Comparison of ENCODE assay signal across 20 cellular contexts in genomic region chr7:35524112-35524804, GRCh38.
DNase-seq lines count a peak whose midpoint lies in the region; ATAC-seq and TF ChIP-seq lines count a peak whose summit lies in the region.
"Had no signal": no experiment of that assay in that cellular context is flagged by ENCODE, and none has a peak within 500 bp of the region (broad histone marks: within the 10 kb centered on the region; RNA-seq: fewer than 3 reads in every experiment).

No MANE protein-coding gene starts in this region.

- no peaks in the 10 kb centered on the region for H3K9me3 Mint-ChIP-seq in stimulated activated naive CD8-positive, alpha-beta T cell treated with anti-CD3 and anti-CD28 coated beads, Interleukin-15, amount 100 ng/mL, for 72 hours
- H3K9me3 Mint-ChIP-seq: CD4-positive, alpha-beta memory T cell; HFFc6 had no signal

- no peaks in the 10 kb centered on the region for H3K36me3 ChIP-seq in RWPE2 (ENCODE audit: low read depth)
- H3K36me3 ChIP-seq: BLaER1 had no signal

- ATAC-seq in stimulated activated naive CD8-positive, alpha-beta T cell treated with anti-CD3 and anti-CD28 coated beads, Interleukin-15, amount 100 ng/mL, for 72 hours, result peak; percentile 12
- no peak for ATAC-seq in stimulated activated naive CD8-positive, alpha-beta T cell treated with anti-CD3 and anti-CD28 coated beads, Interleukin-15, Interleukin-2, amounts not matched to agents 100 U/mL and 50 U/mL, for 24 hours
- peak; percentile 85 for ATAC-seq in RWPE2 (ENCODE audit: low read depth)
- no peak for ATAC-seq in GM18858 (IDR thresholded peaks at IDR 0.05; ENCODE audit: unreplicated experiment)
- ATAC-seq: HCT116 had no signal

- H3K4me3 Mint-ChIP-seq in stimulated activated naive CD8-positive, alpha-beta T cell treated with anti-CD3 and anti-CD28 coated beads, Interleukin-15, amount 100 ng/mL, for 72 hours, result no peak overlapping the region
- H3K4me3 Mint-ChIP-seq: CD14-positive monocyte; CD4-positive, alpha-beta memory T cell; HFFc6 had no signal

- peaks cover 7% of the 10 kb centered on the region for H3K27me3 ChIP-seq in RWPE2 (ENCODE audit: insufficient read depth, poor library complexity, severe bottlenecking)
- H3K27me3 ChIP-seq: BLaER1 had no signal

- no peak overlapping the region for H3K27ac ChIP-seq in RWPE2 (ENCODE audit: poor library complexity, severe bottlenecking)
- H3K27ac ChIP-seq: BLaER1, HL-60 had no signal

- DNase-seq in stimulated activated naive CD8-positive, alpha-beta T cell treated with anti-CD3 and anti-CD28 coated beads, Interleukin-15, amount 100 ng/mL, for 72 hours, result no peak
- DNase-seq in stimulated activated naive CD8-positive, alpha-beta T cell treated with anti-CD3 and anti-CD28 coated beads, Interleukin-15, Interleukin-2, amounts not matched to agents 100 U/mL and 50 U/mL, for 24 hours, result no peak
- DNase-seq in RWPE2 (ENCODE audit: low spot score) (no peak), kidney tubule cell (ENCODE audit: low spot score) (peak; percentile 49), GM10266 (ENCODE audit: extremely low spot score) (no peak)
- no peak for DNase-seq in central memory CD4-positive, alpha-beta T cell
- DNase-seq: 8988T; CD4-positive, alpha-beta memory T cell; DMS153; DND-41; EL; GOT3; H7; HFFc6; IMR-90 had no signal

- no peaks in the 10 kb centered on the region for H3K9me3 ChIP-seq in RWPE2 (ENCODE audit: severe bottlenecking)
- H3K9me3 ChIP-seq: BLaER1 had no signal

- peaks cover 46% of the 10 kb centered on the region for H3K27me3 Mint-ChIP-seq in stimulated activated naive CD8-positive, alpha-beta T cell treated with anti-CD3 and anti-CD28 coated beads, Interleukin-15, amount 100 ng/mL, for 72 hours

- TF ChIP-seq CTCF in RWPE2 (IDR thresholded peaks at IDR 0.05; ENCODE audit: poor library complexity, severe bottlenecking), result no peak
- TF ChIP-seq CTCF in GM10266 (IDR thresholded peaks at IDR 0.05; ENCODE audit: control insufficient read depth, insufficient read depth, low read depth, missing control alignments), result no peak

- H3K4me1 ChIP-seq in RWPE2 (ENCODE audit: insufficient read depth, poor library complexity, severe bottlenecking), result no peaks in the 10 kb centered on the region
- H3K4me1 ChIP-seq: BLaER1 had no signal

- no peak overlapping the region for H3K27ac Mint-ChIP-seq in stimulated activated naive CD8-positive, alpha-beta T cell treated with anti-CD3 and anti-CD28 coated beads, Interleukin-15, amount 100 ng/mL, for 72 hours
- H3K27ac Mint-ChIP-seq: CD14-positive monocyte; CD4-positive, alpha-beta memory T cell; HFFc6 had no signal

- H3K4me1 Mint-ChIP-seq in stimulated activated naive CD8-positive, alpha-beta T cell treated with anti-CD3 and anti-CD28 coated beads, Interleukin-15, amount 100 ng/mL, for 72 hours, result peaks cover 7% of the 10 kb centered on the region

- H3K4me3 ChIP-seq in RWPE2 (ENCODE audit: severe bottlenecking), result no peak overlapping the region
- H3K4me3 ChIP-seq: BLaER1 had no signal

Comparison
In these comparisons a context has a peak if more than half of its experiments do, and no peak if none do; other contexts are left out.
1. ATAC-seq: peak in stimulated activated naive CD8-positive, alpha-beta T cell treated with anti-CD3 and anti-CD28 coated beads, Interleukin-15, amount 100 ng/mL, for 72 hours (single experiment) and RWPE2 (single experiment); none in stimulated activated naive CD8-positive, alpha-beta T cell treated with anti-CD3 and anti-CD28 coated beads, Interleukin-15, Interleukin-2, amounts not matched to agents 100 U/mL and 50 U/mL, for 24 hours (single experiment) and GM18858 (single experiment).